ENCODE assay signal across 9 cellular contexts in the genomic region with DNA sequence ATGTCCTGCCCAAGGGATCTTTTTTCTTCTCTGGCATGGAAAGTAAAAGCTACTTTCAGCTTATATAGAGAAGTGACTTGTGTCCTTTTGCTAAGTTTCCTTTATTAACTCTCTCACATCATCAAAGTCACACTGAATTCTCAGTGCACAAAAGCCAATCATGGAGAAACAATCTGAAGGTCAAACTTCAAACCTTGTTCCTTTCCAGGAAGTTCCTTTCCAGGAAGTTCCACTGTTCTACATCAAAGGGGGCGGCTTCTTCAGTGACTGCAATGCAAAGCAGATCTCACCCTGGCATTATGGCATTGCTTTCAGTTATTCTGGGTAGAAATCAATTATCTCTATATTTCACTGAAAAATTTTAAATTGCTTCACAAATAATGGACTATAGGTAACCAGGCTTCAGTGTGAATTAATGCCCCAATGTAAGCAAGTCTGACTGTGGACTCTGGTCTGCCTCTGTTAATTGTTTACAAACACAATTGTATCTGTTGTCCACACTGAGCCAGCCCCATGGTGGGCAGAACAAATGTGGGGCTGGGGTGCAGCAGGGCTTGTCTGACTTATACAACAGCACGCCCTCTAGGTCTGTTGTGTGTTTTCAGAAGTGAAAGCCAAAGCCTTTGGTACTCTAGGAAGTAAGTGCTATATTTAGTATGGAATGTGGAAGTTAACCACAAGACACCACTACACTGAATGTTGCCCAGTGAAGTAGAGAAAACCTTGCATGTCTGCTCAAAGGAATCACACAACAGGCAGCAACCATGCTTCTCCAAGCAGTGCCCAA.
DNase-seq lines count a peak whose midpoint lies in the region; ATAC-seq and TF ChIP-seq lines count a peak whose summit lies in the region.
"Had no signal": no experiment of that assay in that cellular context is flagged by ENCODE, and none has a peak within 500 bp of the region (broad histone marks: within the 10 kb centered on the region; RNA-seq: fewer than 3 reads in every experiment).

No MANE protein-coding gene starts in this region.

- no peak overlapping the region for H2BK5ac ChIP-seq in mesenchymal stem cell (ENCODE audit: low read depth, low read length, poor library complexity, severe bottlenecking)

- H3K14ac ChIP-seq in mesenchymal stem cell (ENCODE audit: low read length in 2 of 2): no peak overlapping the region

- H3K4me1 ChIP-seq in mesenchymal stem cell (ENCODE audit: control insufficient read depth, insufficient read depth, low read depth, low read length): peaks cover 13% of the 10 kb centered on the region

- CTCF ChIA-PET in BJ (lab: Yijun Ruan, JAX): interaction anchor here (1.1 kb wide), 1 partner anchor 46 kb away, joined by 3 read pairs; no protein-coding TSS in a partner anchor

- DNase-seq in BJ (ENCODE audit: low read depth) (peak; percentile 43), NCI-H69 (lab: John Stamatoyannopoulos, UW) (peak; percentile 1), mesenchymal stem cell (peak; percentile 90), NCI-H1105 treated with DMSO at 0.1 percent for 48 hours (lab: John Stamatoyannopoulos, UW) (no peak)
- no peak for DNase-seq in stimulated activated CD4-positive, alpha-beta T cell treated with anti-CD3 and anti-CD28 coated beads, Interleukin-2, amount 100 ng/mL, for 24 hours
- DNase-seq in activated CD4-positive, CD25-positive, alpha-beta regulatory T cell (lab: John Stamatoyannopoulos, UW): no peak
- DNase-seq: cerebellar nuclear complex had no signal

- H4K91ac ChIP-seq in mesenchymal stem cell (ENCODE audit: low read length): no peak overlapping the region

- no peak overlapping the region for H3K18ac ChIP-seq in mesenchymal stem cell (ENCODE audit: low read depth in 1 of 2, low read length in 2 of 2)

- peak overlapping the region; percentile 78 for H3K9ac ChIP-seq in mesenchymal stem cell (ENCODE audit: low read length)

- TF ChIP-seq CTCF in BJ (IDR thresholded peaks at IDR 0.05; ENCODE audit: insufficient read depth, low read depth, low read length): peak; percentile 12; the same call in 1 of the 2 replicates

- no peak for ATAC-seq in HG02763 (IDR thresholded peaks at IDR 0.05; ENCODE audit: unreplicated experiment)

- H3K27me3 ChIP-seq in BJ (ENCODE audit: control insufficient read depth, insufficient read depth, low read length) (no peaks in the 10 kb centered on the region), mesenchymal stem cell (ENCODE audit: control insufficient read depth in 1 of 2, insufficient read depth in 1 of 2, low read length in 2 of 2) (no peaks in the 10 kb centered on the region)

- H2AK5ac ChIP-seq in mesenchymal stem cell (ENCODE audit: low read length, severe bottlenecking): no peak overlapping the region

- H2AFZ ChIP-seq in mesenchymal stem cell (ENCODE audit: low read depth, low read length): no peak overlapping the region

- H2BK15ac ChIP-seq in mesenchymal stem cell (ENCODE audit: low read depth, poor library complexity, severe bottlenecking): no peak overlapping the region

- no peak overlapping the region for H2BK120ac ChIP-seq in mesenchymal stem cell (ENCODE audit: low read depth, low read length)

- no peak overlapping the region for H3K23ac ChIP-seq in mesenchymal stem cell (ENCODE audit: low read length in 2 of 2)

- peak overlapping the region; percentile 51 for H3K27ac ChIP-seq in cingulate gyrus (ENCODE audit: low read depth, low read length)
- H3K27ac ChIP-seq in mesenchymal stem cell (ENCODE audit: low read length, poor library complexity, severe bottlenecking): peak overlapping the region; percentile 76

- POLR2A ChIA-PET in BJ (lab: Charles Lee): no interaction called here

- no peak overlapping the region for H2BK12ac ChIP-seq in mesenchymal stem cell (ENCODE audit: low read length in 2 of 2)

- H3K4me3 ChIP-seq in BJ (ENCODE audit: low read depth, low read length): no peak overlapping the region
- H3K4me3 ChIP-seq in mesenchymal stem cell (ENCODE audit: insufficient read depth in 1 of 2, low read depth in 1 of 2, low read length in 2 of 2): no peak overlapping the region

- no peak overlapping the region for H3K4ac ChIP-seq in mesenchymal stem cell (ENCODE audit: low read depth in 1 of 2, low read length in 2 of 2)

- 29% methylated on average over 1 of the region's 2 CpGs for WGBS in mesenchymal stem cell

- no peaks in the 10 kb centered on the region for H3K9me3 ChIP-seq in mesenchymal stem cell (ENCODE audit: control insufficient read depth, low read length)

- peaks cover 25% of the 10 kb centered on the region for H3K79me1 ChIP-seq in mesenchymal stem cell (replicated peaks; ENCODE audit: low read length, poor library complexity, severe bottlenecking)

- no peak overlapping the region for H4K8ac ChIP-seq in mesenchymal stem cell (ENCODE audit: low read length)

- H3K4me2 ChIP-seq in mesenchymal stem cell (ENCODE audit: low read length, poor library complexity, severe bottlenecking): no peak overlapping the region

- H3K36me3 ChIP-seq in BJ (ENCODE audit: control insufficient read depth, insufficient read depth, low read length) (peaks cover 23% of the 10 kb centered on the region), mesenchymal stem cell (ENCODE audit: control insufficient read depth in 1 of 2, insufficient read depth in 2 of 2, low read depth in 1 of 2, low read length in 2 of 2) (peaks cover 47 to 79% of the 10 kb centered on the region in 2 experiments)

Comparison
In these comparisons a context has a peak if more than half of its experiments do, and no peak if none do; other contexts are left out.
1. DNase-seq: peak in BJ (single experiment), NCI-H69 (single experiment) and mesenchymal stem cell (single experiment); none in stimulated activated CD4-positive, alpha-beta T cell treated with anti-CD3 and anti-CD28 coated beads, Interleukin-2, amount 100 ng/mL, for 24 hours (0 of 2), activated CD4-positive, CD25-positive, alpha-beta regulatory T cell (0 of 4) and NCI-H1105 treated with DMSO at 0.1 percent for 48 hours (single experiment).